Comparison of ENCODE assay signal across 24 cellular contexts in genomic region chr9:98793031-98793430, GRCh38. TPM values are rescaled to one million over a fixed set of nuclear protein-coding genes. Genes with fewer than 3 reads are reported as not detected.
DNase-seq lines count a peak whose midpoint lies in the region; ATAC-seq and TF ChIP-seq lines count a peak whose summit lies in the region.
"Had no signal": no experiment of that assay in that cellular context is flagged by ENCODE, and none has a peak within 500 bp of the region (broad histone marks: within the 10 kb centered on the region; RNA-seq: fewer than 3 reads in every experiment).

No MANE protein-coding gene starts in this region.

- H3K9ac ChIP-seq in BLaER1, result no peak overlapping the region
- H3K9ac ChIP-seq in Karpas-422 (ENCODE audit: low read length), result no peak overlapping the region

- H3K4me1 Mint-ChIP-seq in Caco-2 (ENCODE audit: low read depth, unreplicated experiment), result peaks cover 29% of the 10 kb centered on the region
- peaks cover 26% of the 10 kb centered on the region for H3K4me1 Mint-ChIP-seq in activated T-cell treated with anti-CD3 and anti-CD28 coated beads, Interleukin-2, amount 50 U/mL, for 4 hours (ENCODE audit: low read depth)

- no peak for DNase-seq in Caco-2
- DNase-seq in OCI-LY7 (ENCODE audit: low spot score), result no peak
- DNase-seq in kidney tubule cell (ENCODE audit: low spot score), result peak; percentile 75
- no peak for DNase-seq in T-helper 1 cell
- no peak for DNase-seq in Karpas-422
- no peak for DNase-seq in activated T-cell treated with anti-CD3 and anti-CD28 coated beads, Interleukin-2, amount 50 U/mL, for 4 hours
- DNase-seq: activated CD4-positive, alpha-beta T cell treated with anti-CD3 and anti-CD28 coated beads, Interleukin-2, amount 50 U/mL, for 48 hours; activated CD4-positive, CD25-positive, alpha-beta regulatory T cell; activated effector memory CD4-positive, alpha-beta T cell treated with Interleukin-2 at 50 U/mL for 16 hours; activated naive CD8-positive, alpha-beta T cell treated with anti-CD3 and anti-CD28 coated beads for 36 hours; activated T-cell treated with anti-CD3 and anti-CD28 coated beads for 4 hours; aorta; effector memory CD4-positive, alpha-beta T cell; heart left ventricle; KG1; kidney; naive thymus-derived CD8-positive, alpha-beta T cell; NCI-H187 treated with DMSO at 0.1 percent for 48 hours; NCI-H446; stimulated activated naive CD8-positive, alpha-beta T cell treated with anti-CD3 and anti-CD28 coated beads, Interleukin-15, Interleukin-2, amounts not matched to agents 100 U/mL and 50 U/mL, for 24 hours had no signal

- POLR2A ChIA-PET in Caco-2 (lab: Charles Lee) (no interaction called here), OCI-LY7 (lab: Charles Lee) (interaction anchor here (1.0 kb wide), 1 partner anchor 14 kb away, joined by 3 read pairs; no protein-coding TSS in a partner anchor)

- H3K36me3 ChIP-seq in BLaER1 (peaks cover 30% of the 10 kb centered on the region), Caco-2 (ENCODE audit: control insufficient read depth, insufficient read depth, low read length) (no peaks in the 10 kb centered on the region; the same call in none of the 2 replicates), OCI-LY7 (ENCODE audit: insufficient read depth, low read length) (0 out of 2 replicates have a peak, but pooled peaks cover 4% of the 10 kb centered on the region), Karpas-422 (ENCODE audit: insufficient read depth, low read length) (peaks cover 11% of the 10 kb centered on the region; the same call in 1 of the 2 replicates)

- BruUV-seq in Caco-2 (replicated peaks; lab: Mats Ljungman, UMichigan) (TSS peak; percentile 11), OCI-LY7 (replicated peaks; lab: Mats Ljungman, UMichigan) (TSS peak; percentile 47)

- TF ChIP-seq CTCF in Caco-2 (IDR thresholded peaks at IDR 0.05; ENCODE audit: insufficient read depth in 1 of 2, low read depth in 1 of 2, low read length in 1 of 2, severe bottlenecking in 1 of 2, unreplicated experiment in 1 of 2) (no peak), OCI-LY7 (conservative IDR thresholded peaks at IDR 0.05; ENCODE audit: low read length) (no peak)

- H3K9me3 ChIP-seq in BLaER1 (peaks cover 4% of the 10 kb centered on the region), Caco-2 (no peaks in the 10 kb centered on the region), OCI-LY7 (ENCODE audit: low read length) (0 out of 2 replicates have a peak, but pooled peaks cover under 1% of the 10 kb centered on the region), Karpas-422 (ENCODE audit: low read length) (no peaks in the 10 kb centered on the region; the same call in 1 of the 2 replicates)

- H2AFZ ChIP-seq in OCI-LY7 (ENCODE audit: low read length) (no peak overlapping the region), Karpas-422 (ENCODE audit: low read length) (no peak overlapping the region)

- no peak overlapping the region for H3K4me3 Mint-ChIP-seq in Caco-2 (ENCODE audit: unreplicated experiment)
- no peak overlapping the region for H3K4me3 Mint-ChIP-seq in activated T-cell treated with anti-CD3 and anti-CD28 coated beads, Interleukin-2, amount 50 U/mL, for 4 hours
- H3K4me3 Mint-ChIP-seq: activated naive CD8-positive, alpha-beta T cell treated with anti-CD3 and anti-CD28 coated beads for 36 hours had no signal

- no peaks in the 10 kb centered on the region for H3K27me3 Mint-ChIP-seq in Caco-2 (ENCODE audit: insufficient read depth, unreplicated experiment)
- no peaks in the 10 kb centered on the region for H3K27me3 Mint-ChIP-seq in activated T-cell treated with anti-CD3 and anti-CD28 coated beads, Interleukin-2, amount 50 U/mL, for 4 hours (ENCODE audit: low read depth)
- H3K27me3 Mint-ChIP-seq: activated naive CD8-positive, alpha-beta T cell treated with anti-CD3 and anti-CD28 coated beads for 36 hours; naive thymus-derived CD8-positive, alpha-beta T cell had no signal

- H4K20me1 ChIP-seq in BLaER1 (peaks cover 56% of the 10 kb centered on the region), OCI-LY7 (ENCODE audit: insufficient read depth, low read length) (peaks cover 10% of the 10 kb centered on the region; the same call in 1 of the 2 replicates), Karpas-422 (ENCODE audit: insufficient read depth, low read depth, low read length) (peaks cover 41% of the 10 kb centered on the region)

- H3K9me2 ChIP-seq in OCI-LY7 (ENCODE audit: insufficient read depth, low read length) (no peaks in the 10 kb centered on the region), Karpas-422 (replicated peaks; ENCODE audit: insufficient read depth, low read length) (no peaks in the 10 kb centered on the region)

- H3K4me3 ChIP-seq in BLaER1, result no peak overlapping the region
- H3K4me3 ChIP-seq in Caco-2 (ENCODE audit: low read depth, low read length), result no peak overlapping the region
- no peak overlapping the region for H3K4me3 ChIP-seq in OCI-LY7 (ENCODE audit: low read depth, low read length, poor library complexity, severe bottlenecking)
- H3K4me3 ChIP-seq in Karpas-422 (ENCODE audit: low read length), result no peak overlapping the region
- H3K4me3 ChIP-seq: coronary artery, GM12878, heart left ventricle had no signal

- H3K27ac ChIP-seq in BLaER1, result no peak overlapping the region
- H3K27ac ChIP-seq in OCI-LY7 (ENCODE audit: low read depth, low read length, poor library complexity, severe bottlenecking), result no peak overlapping the region
- no peak overlapping the region for H3K27ac ChIP-seq in Karpas-422 (ENCODE audit: low read length)
- H3K27ac ChIP-seq: C4-2B, coronary artery, heart left ventricle had no signal

- no peak for ATAC-seq in activated T-cell treated with anti-CD3 and anti-CD28 coated beads, Interleukin-2, amount 50 U/mL, for 4 hours
- ATAC-seq: GM12878; heart left ventricle; naive thymus-derived CD8-positive, alpha-beta T cell; stimulated activated naive CD8-positive, alpha-beta T cell treated with anti-CD3 and anti-CD28 coated beads, Interleukin-15, Interleukin-2, amounts not matched to agents 100 U/mL and 50 U/mL, for 24 hours had no signal

- no peaks in the 10 kb centered on the region for H3K27me3 ChIP-seq in BLaER1
- H3K27me3 ChIP-seq in Caco-2 (replicated peaks; ENCODE audit: control insufficient read depth, insufficient read depth, low read length), result no peaks in the 10 kb centered on the region
- no peaks in the 10 kb centered on the region for H3K27me3 ChIP-seq in Karpas-422 (ENCODE audit: low read length)
- H3K27me3 ChIP-seq: heart left ventricle had no signal

- H3K4me2 ChIP-seq in BLaER1 (0 out of 2 replicates have a peak overlapping the region, but pooled peaks have one; percentile 25), OCI-LY7 (ENCODE audit: low read length) (peak overlapping the region; percentile 21; the same call in 1 of the 2 replicates), Karpas-422 (ENCODE audit: low read depth, low read length, poor library complexity, severe bottlenecking) (no peak overlapping the region)

- intact Hi-C loops in Caco-2 (cut with micrococcal nuclease; ENCODE audit: unreplicated experiment) (loop anchor here (10.0 kb wide), 1 partner anchor 418 kb away; no protein-coding TSS in a partner anchor), OCI-LY7 (cut with micrococcal nuclease; ENCODE audit: unreplicated experiment) (no loop called here)

- H3K9me3 Mint-ChIP-seq in Caco-2 (ENCODE audit: unreplicated experiment), result no peaks in the 10 kb centered on the region
- peaks cover 2% of the 10 kb centered on the region for H3K9me3 Mint-ChIP-seq in activated T-cell treated with anti-CD3 and anti-CD28 coated beads, Interleukin-2, amount 50 U/mL, for 4 hours

- H3K36me3 Mint-ChIP-seq in Caco-2 (ENCODE audit: insufficient read depth, unreplicated experiment), result peaks cover 13% of the 10 kb centered on the region
- H3K36me3 Mint-ChIP-seq in activated T-cell treated with anti-CD3 and anti-CD28 coated beads, Interleukin-2, amount 50 U/mL, for 4 hours (ENCODE audit: insufficient read depth), result peaks cover 8% of the 10 kb centered on the region

- peak overlapping the region; percentile 76 for H3K27ac Mint-ChIP-seq in Caco-2 (ENCODE audit: unreplicated experiment)
- H3K27ac Mint-ChIP-seq: activated naive CD8-positive, alpha-beta T cell treated with anti-CD3 and anti-CD28 coated beads for 36 hours had no signal

- H3K79me2 ChIP-seq in OCI-LY7 (ENCODE audit: insufficient read depth, low read depth, low read length), result no peaks in the 10 kb centered on the region
- peaks cover 53% of the 10 kb centered on the region for H3K79me2 ChIP-seq in Karpas-422 (ENCODE audit: low read length)

- CTCF ChIA-PET in Caco-2 (lab: Charles Lee) (interaction anchor here (0.6 to 1.9 kb wide), 4 partner anchors 11 to 54 kb away, joined by 3 to 8 read pairs (median 6); no protein-coding TSS in a partner anchor), OCI-LY7 (lab: Charles Lee; ENCODE audit: unreplicated experiment) (interaction anchor here (0.6 kb wide), 1 partner anchor 1094 kb away, joined by 3 read pairs; no protein-coding TSS in a partner anchor)

- H3K4me1 ChIP-seq in BLaER1 (peaks cover 50% of the 10 kb centered on the region), Caco-2 (peaks cover 25% of the 10 kb centered on the region), OCI-LY7 (ENCODE audit: insufficient read depth, low read length, poor library complexity, severe bottlenecking) (peaks cover 9% of the 10 kb centered on the region), Karpas-422 (ENCODE audit: low read length) (peaks cover 20% of the 10 kb centered on the region)

RNA-seq across cellular contexts. Expression of gene ANKS6, which starts 3.3 kb away (rescaled TPM):
- 21.1 and 27.8 TPM in 2 replicates for total RNA-seq in Caco-2 (2022)
- 15.9 and 22.2 TPM in 2 replicates for total RNA-seq in OCI-LY7 (2014; rRNA removed; shearing (Covaris generic))
- 28.5 and 30.1 TPM in 2 replicates for total RNA-seq in OCI-LY7 (2022)
- total RNA-seq in Karpas-422 (2014; rRNA removed; shearing (Covaris generic); ENCODE audit: low replicate concordance), result 18.0 and 26.4 TPM in 2 replicates
- 10 to 100 TPM; 15.3 to 18.5 (median 16.3) TPM for total RNA-seq in activated T-cell treated with anti-CD3 and anti-CD28 coated beads, Interleukin-2, amount 50 U/mL, for 4 hours

RNA-seq across cellular contexts. Expression of gene GALNT12, which starts 14.4 kb away (rescaled TPM):
- total RNA-seq in Caco-2 (2022), result 3.6 and 3.9 TPM in 2 replicates
- total RNA-seq in OCI-LY7 (2014; rRNA removed; shearing (Covaris generic)), result 5.3 and 5.5 TPM in 2 replicates
- total RNA-seq in OCI-LY7 (2022), result 9.7 and 11.5 TPM in 2 replicates
- total RNA-seq in Karpas-422 (2014; rRNA removed; shearing (Covaris generic); ENCODE audit: low replicate concordance), result 14.9 and 16.2 TPM in 2 replicates
- 1 to 10 TPM; 1.7 to 3.7 (median 3.5) TPM for total RNA-seq in activated T-cell treated with anti-CD3 and anti-CD28 coated beads, Interleukin-2, amount 50 U/mL, for 4 hours
